ENCODE assay signal across 2 cellular contexts in the genomic region with DNA sequence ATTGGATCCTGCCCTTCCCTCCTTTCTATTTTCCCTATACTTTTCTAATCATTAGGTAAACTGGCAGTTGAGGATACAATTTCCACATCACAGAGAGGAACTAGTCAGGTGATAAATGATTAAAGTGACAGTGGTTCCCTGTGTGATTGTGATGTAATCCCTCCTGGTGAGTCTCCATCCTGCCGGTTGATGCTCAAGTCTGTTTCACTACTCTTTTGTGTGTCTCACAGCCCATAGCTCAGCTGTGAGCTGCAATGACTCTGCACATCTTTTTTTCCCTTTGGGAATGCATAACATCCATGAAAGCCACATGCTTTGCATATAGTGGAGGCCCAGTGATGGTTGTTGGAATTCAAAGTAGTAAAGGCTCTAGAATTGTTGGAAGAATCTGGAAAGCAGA.
A peak's percentile ranks its signal among the peaks of the same experiment; 100 is the strongest.
TF ChIP-seq lines count a peak whose summit lies in the region.

No MANE protein-coding gene starts in this region.

TF ChIP-seq in H1, 55 proteins besides CTCF, POLR2A, EP300 and RAD21:
- TF ChIP-seq, protein P1, sequence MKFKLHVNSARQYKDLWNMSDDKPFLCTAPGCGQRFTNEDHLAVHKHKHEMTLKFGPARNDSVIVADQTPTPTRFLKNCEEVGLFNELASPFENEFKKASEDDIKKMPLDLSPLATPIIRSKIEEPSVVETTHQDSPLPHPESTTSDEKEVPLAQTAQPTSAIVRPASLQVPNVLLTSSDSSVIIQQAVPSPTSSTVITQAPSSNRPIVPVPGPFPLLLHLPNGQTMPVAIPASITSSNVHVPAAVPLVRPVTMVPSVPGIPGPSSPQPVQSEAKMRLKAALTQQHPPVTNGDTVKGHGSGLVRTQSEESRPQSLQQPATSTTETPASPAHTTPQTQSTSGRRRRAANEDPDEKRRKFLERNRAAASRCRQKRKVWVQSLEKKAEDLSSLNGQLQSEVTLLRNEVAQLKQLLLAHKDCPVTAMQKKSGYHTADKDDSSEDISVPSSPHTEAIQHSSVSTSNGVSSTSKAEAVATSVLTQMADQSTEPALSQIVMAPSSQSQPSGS (IDR thresholded peaks at IDR 0.05; ENCODE audit: low read length) = 0 out of 2 replicates have a peak, but pooled peaks have one; percentile 27
- TF ChIP-seq CREB1 (IDR thresholded peaks at IDR 0.05) (0 out of 2 replicates have a peak, but pooled peaks have one; percentile 43), SIRT6 (IDR thresholded peaks at IDR 0.05; ENCODE audit: low read length) (no peak), KDM4A (IDR thresholded peaks at IDR 0.05; ENCODE audit: low read depth, low read length, severe bottlenecking) (no peak), CBX8 (IDR thresholded peaks at IDR 0.05; ENCODE audit: borderline replicate concordance, low read depth, low read length) (no peak), CHD2 (IDR thresholded peaks at IDR 0.05; ENCODE audit: low read length) (no peak), HDAC2 (IDR thresholded peaks at IDR 0.05; ENCODE audit: borderline replicate concordance in 1 of 2, low read depth in 2 of 2, low read length in 2 of 2) (0 out of 4 replicates have a peak, but pooled peaks of 1 of the 2 experiments have one; percentile 32), KDM5A (IDR thresholded peaks at IDR 0.05; ENCODE audit: low read length) (no peak), CEBPB (IDR thresholded peaks at IDR 0.05; ENCODE audit: low read depth, low read length) (peak; percentile 51; the same call in 1 of the 2 replicates), SIN3A (conservative IDR thresholded peaks at IDR 0.05 in 1 of 2, IDR thresholded peaks at IDR 0.05 in 1 of 2; ENCODE audit: low read depth in 1 of 2, low read length in 2 of 2) (no peak)
- TF ChIP-seq, protein P2, sequence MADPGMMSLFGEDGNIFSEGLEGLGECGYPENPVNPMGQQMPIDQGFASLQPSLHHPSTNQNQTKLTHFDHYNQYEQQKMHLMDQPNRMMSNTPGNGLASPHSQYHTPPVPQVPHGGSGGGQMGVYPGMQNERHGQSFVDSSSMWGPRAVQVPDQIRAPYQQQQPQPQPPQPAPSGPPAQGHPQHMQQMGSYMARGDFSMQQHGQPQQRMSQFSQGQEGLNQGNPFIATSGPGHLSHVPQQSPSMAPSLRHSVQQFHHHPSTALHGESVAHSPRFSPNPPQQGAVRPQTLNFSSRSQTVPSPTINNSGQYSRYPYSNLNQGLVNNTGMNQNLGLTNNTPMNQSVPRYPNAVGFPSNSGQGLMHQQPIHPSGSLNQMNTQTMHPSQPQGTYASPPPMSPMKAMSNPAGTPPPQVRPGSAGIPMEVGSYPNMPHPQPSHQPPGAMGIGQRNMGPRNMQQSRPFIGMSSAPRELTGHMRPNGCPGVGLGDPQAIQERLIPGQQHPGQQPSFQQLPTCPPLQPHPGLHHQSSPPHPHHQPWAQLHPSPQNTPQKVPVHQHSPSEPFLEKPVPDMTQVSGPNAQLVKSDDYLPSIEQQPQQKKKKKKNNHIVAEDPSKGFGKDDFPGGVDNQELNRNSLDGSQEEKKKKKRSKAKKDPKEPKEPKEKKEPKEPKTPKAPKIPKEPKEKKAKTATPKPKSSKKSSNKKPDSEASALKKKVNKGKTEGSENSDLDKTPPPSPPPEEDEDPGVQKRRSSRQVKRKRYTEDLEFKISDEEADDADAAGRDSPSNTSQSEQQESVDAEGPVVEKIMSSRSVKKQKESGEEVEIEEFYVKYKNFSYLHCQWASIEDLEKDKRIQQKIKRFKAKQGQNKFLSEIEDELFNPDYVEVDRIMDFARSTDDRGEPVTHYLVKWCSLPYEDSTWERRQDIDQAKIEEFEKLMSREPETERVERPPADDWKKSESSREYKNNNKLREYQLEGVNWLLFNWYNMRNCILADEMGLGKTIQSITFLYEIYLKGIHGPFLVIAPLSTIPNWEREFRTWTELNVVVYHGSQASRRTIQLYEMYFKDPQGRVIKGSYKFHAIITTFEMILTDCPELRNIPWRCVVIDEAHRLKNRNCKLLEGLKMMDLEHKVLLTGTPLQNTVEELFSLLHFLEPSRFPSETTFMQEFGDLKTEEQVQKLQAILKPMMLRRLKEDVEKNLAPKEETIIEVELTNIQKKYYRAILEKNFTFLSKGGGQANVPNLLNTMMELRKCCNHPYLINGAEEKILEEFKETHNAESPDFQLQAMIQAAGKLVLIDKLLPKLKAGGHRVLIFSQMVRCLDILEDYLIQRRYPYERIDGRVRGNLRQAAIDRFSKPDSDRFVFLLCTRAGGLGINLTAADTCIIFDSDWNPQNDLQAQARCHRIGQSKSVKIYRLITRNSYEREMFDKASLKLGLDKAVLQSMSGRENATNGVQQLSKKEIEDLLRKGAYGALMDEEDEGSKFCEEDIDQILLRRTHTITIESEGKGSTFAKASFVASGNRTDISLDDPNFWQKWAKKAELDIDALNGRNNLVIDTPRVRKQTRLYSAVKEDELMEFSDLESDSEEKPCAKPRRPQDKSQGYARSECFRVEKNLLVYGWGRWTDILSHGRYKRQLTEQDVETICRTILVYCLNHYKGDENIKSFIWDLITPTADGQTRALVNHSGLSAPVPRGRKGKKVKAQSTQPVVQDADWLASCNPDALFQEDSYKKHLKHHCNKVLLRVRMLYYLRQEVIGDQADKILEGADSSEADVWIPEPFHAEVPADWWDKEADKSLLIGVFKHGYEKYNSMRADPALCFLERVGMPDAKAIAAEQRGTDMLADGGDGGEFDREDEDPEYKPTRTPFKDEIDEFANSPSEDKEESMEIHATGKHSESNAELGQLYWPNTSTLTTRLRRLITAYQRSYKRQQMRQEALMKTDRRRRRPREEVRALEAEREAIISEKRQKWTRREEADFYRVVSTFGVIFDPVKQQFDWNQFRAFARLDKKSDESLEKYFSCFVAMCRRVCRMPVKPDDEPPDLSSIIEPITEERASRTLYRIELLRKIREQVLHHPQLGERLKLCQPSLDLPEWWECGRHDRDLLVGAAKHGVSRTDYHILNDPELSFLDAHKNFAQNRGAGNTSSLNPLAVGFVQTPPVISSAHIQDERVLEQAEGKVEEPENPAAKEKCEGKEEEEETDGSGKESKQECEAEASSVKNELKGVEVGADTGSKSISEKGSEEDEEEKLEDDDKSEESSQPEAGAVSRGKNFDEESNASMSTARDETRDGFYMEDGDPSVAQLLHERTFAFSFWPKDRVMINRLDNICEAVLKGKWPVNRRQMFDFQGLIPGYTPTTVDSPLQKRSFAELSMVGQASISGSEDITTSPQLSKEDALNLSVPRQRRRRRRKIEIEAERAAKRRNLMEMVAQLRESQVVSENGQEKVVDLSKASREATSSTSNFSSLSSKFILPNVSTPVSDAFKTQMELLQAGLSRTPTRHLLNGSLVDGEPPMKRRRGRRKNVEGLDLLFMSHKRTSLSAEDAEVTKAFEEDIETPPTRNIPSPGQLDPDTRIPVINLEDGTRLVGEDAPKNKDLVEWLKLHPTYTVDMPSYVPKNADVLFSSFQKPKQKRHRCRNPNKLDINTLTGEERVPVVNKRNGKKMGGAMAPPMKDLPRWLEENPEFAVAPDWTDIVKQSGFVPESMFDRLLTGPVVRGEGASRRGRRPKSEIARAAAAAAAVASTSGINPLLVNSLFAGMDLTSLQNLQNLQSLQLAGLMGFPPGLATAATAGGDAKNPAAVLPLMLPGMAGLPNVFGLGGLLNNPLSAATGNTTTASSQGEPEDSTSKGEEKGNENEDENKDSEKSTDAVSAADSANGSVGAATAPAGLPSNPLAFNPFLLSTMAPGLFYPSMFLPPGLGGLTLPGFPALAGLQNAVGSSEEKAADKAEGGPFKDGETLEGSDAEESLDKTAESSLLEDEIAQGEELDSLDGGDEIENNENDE (IDR thresholded peaks at IDR 0.05; ENCODE audit: insufficient replicate concordance, low read length) = no peak

TF ChIP-seq in neural cell, 6 proteins besides CTCF, POLR2A, EP300 and RAD21:
- TF ChIP-seq MXI1 (conservative IDR thresholded peaks at IDR 0.05; ENCODE audit: poor library complexity, severe bottlenecking) (no peak), SMC3 (conservative IDR thresholded peaks at IDR 0.05; ENCODE audit: poor library complexity) (peak; percentile 21), TAF1 (IDR thresholded peaks at IDR 0.05; ENCODE audit: low read depth) (no peak), POLR2AphosphoS5 (IDR thresholded peaks at IDR 0.05) (no peak), EZH2 (IDR thresholded peaks at IDR 0.05; ENCODE audit: borderline replicate concordance, insufficient read depth, low read length, poor library complexity, severe bottlenecking) (no peak)
- TF ChIP-seq, protein P3, sequence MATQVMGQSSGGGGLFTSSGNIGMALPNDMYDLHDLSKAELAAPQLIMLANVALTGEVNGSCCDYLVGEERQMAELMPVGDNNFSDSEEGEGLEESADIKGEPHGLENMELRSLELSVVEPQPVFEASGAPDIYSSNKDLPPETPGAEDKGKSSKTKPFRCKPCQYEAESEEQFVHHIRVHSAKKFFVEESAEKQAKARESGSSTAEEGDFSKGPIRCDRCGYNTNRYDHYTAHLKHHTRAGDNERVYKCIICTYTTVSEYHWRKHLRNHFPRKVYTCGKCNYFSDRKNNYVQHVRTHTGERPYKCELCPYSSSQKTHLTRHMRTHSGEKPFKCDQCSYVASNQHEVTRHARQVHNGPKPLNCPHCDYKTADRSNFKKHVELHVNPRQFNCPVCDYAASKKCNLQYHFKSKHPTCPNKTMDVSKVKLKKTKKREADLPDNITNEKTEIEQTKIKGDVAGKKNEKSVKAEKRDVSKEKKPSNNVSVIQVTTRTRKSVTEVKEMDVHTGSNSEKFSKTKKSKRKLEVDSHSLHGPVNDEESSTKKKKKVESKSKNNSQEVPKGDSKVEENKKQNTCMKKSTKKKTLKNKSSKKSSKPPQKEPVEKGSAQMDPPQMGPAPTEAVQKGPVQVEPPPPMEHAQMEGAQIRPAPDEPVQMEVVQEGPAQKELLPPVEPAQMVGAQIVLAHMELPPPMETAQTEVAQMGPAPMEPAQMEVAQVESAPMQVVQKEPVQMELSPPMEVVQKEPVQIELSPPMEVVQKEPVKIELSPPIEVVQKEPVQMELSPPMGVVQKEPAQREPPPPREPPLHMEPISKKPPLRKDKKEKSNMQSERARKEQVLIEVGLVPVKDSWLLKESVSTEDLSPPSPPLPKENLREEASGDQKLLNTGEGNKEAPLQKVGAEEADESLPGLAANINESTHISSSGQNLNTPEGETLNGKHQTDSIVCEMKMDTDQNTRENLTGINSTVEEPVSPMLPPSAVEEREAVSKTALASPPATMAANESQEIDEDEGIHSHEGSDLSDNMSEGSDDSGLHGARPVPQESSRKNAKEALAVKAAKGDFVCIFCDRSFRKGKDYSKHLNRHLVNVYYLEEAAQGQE (IDR thresholded peaks at IDR 0.05; ENCODE audit: borderline replicate concordance) = peak; percentile 20
